24 cellular contexts compared by ENCODE assay signal in genomic region chr15:63357061-63357460, GRCh38. TPM values are rescaled to one million over a fixed set of nuclear protein-coding genes. Genes with fewer than 3 reads are reported as not detected.
"Had no signal": no experiment of that assay in that cellular context is flagged by ENCODE, and none has a peak within 500 bp of the region (broad histone marks: within the 10 kb centered on the region; RNA-seq: fewer than 3 reads in every experiment).

No MANE protein-coding gene starts in this region.

- H3K4me1 ChIP-seq: ascending aorta, prostate gland had no signal

- H3K27ac ChIP-seq: ascending aorta, brain microvascular endothelial cell, gastrocnemius medialis, ovary, prostate gland had no signal

- DNase-seq: activated CD4-positive, alpha-beta T cell treated with anti-CD3 and anti-CD28 coated beads for 48 hours; activated CD4-positive, alpha-beta T cell treated with anti-CD3 and anti-CD28 coated beads, Interleukin-2, amount 50 U/mL, for 48 hours; activated CD8-positive, alpha-beta memory T cell treated with anti-CD3 and anti-CD28 coated beads, Interleukin-2, amount 50 U/mL, for 4 hours; activated gamma-delta T cell; activated naive CD4-positive, alpha-beta T cell treated with anti-CD3 and anti-CD28 coated beads, Interleukin-2, amount 10 ng/mL, durations not matched to agents 7 days and 5 days; activated naive CD8-positive, alpha-beta T cell treated with anti-CD3 and anti-CD28 coated beads, Interleukin-2, amount 10 ng/mL, durations not matched to agents 7 days and 5 days; activated T-cell treated with anti-CD3 and anti-CD28 coated beads, Interleukin-2, amount 50 U/mL, for 1 hour; brain microvascular endothelial cell; central memory CD4-positive, alpha-beta T cell; dermis blood vessel endothelial cell; effector memory CD4-positive, alpha-beta T cell; erythroblast; gastrocnemius medialis; glutamatergic neuron; islet precursor cell; left cardiac atrium; naive thymus-derived CD4-positive, alpha-beta T cell; ovary; retina; stimulated activated CD4-positive, alpha-beta T cell treated with anti-CD3 and anti-CD28 coated beads, Interleukin-4, amount 100 ng/mL, for 24 hours had no signal

- H3K36me3 ChIP-seq: ascending aorta, brain microvascular endothelial cell, gastrocnemius medialis, ovary, prostate gland had no signal

- H3K27me3 ChIP-seq: ascending aorta, brain microvascular endothelial cell, gastrocnemius medialis, ovary had no signal

- H3K4me3 ChIP-seq: ascending aorta, gastrocnemius medialis, ovary, prostate gland had no signal

- H3K9me3 ChIP-seq: ascending aorta, gastrocnemius medialis, ovary, prostate gland had no signal

RNA-seq across cellular contexts. Expression of gene CA12, which starts 24.6 kb away (rescaled TPM):
- total RNA-seq: activated CD8-positive, alpha-beta memory T cell treated with anti-CD3 and anti-CD28 coated beads for 36 hours; activated naive CD8-positive, alpha-beta T cell treated with anti-CD3 and anti-CD28 coated beads, Interleukin-2, amount 10 ng/mL, durations not matched to agents 7 days and 5 days; T-helper 1 cell treated with Interleukin-12 subunit alpha and Interleukin-12 subunit beta and Interleukin-4 antibody, amounts not matched to agents 30 ng/mL and 1 ng/mL, for 36 hours had no signal
- polyA plus RNA-seq: naive thymus-derived CD4-positive, alpha-beta T cell had no signal
